37 cellular contexts compared by ENCODE assay signal in the genomic region with DNA sequence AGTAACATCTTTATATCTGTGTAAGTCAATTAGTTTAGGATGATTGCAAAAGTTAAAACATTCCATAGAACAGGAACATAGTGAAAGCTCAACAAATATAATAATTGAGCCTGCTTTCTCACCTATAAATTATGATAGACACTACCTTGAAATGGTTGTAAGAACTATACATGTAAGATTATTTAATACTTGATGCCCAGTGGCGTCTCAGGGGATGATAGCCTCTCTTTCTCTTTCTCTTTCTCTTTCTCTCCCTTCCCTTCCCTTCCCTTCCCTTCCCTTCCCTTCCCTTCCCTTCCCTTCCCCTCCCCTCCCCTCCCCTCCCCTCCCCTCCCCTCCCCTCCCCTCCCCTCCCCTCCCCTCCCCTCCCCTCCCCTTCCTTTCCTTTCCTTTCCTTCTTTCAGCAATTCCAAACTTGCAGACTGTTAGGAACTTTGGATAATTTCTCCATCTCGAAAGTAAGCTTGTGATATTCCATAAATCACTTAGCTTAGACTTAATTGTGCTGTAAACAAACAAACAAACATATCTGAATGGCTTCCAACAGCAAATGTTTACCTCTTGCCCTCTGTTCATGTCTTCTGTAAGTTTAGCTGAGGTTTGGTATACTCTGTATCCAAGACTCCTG.
DNase-seq lines count a peak whose midpoint lies in the region; ATAC-seq, FAIRE-seq and TF ChIP-seq lines count a peak whose summit lies in the region.
"Had no signal": no experiment of that assay in that cellular context is flagged by ENCODE, and none has a peak within 500 bp of the region (broad histone marks: within the 10 kb centered on the region; RNA-seq: fewer than 3 reads in every experiment).

No MANE protein-coding gene starts in this region.

- H3K4me1 Mint-ChIP-seq in GM23338: peaks cover 5% of the 10 kb centered on the region; the same call in 2 of the 3 replicates
- H3K4me1 Mint-ChIP-seq: B cell; CD14-positive monocyte; CD4-positive, alpha-beta memory T cell; CD4-positive, CD25-positive, alpha-beta regulatory T cell; CD8-positive, alpha-beta memory T cell had no signal

- WGBS in HepG2 (ENCODE audit: low lambda C conversion rate): 0% methylated on average over 2 of the region's 2 CpGs
- 67% methylated on average over 2 of the region's 2 CpGs for WGBS in right lobe of liver (ENCODE audit: insufficient coverage, low coverage, low lambda C conversion rate, missing lambda C conversion rate)
- WGBS in K562 (ENCODE audit: insufficient coverage, low coverage, missing lambda C conversion rate): 0% methylated on average over 1 of the region's 2 CpGs

- no peaks in the 10 kb centered on the region for H3K36me3 Mint-ChIP-seq in GM23338 (ENCODE audit: low read depth)
- H3K36me3 Mint-ChIP-seq: CD14-positive monocyte; CD4-positive, alpha-beta memory T cell; CD4-positive, CD25-positive, alpha-beta regulatory T cell; CD8-positive, alpha-beta memory T cell; CD8-positive, alpha-beta T cell had no signal

- no peaks in the 10 kb centered on the region for H3K4me1 ChIP-seq in HepG2 (ENCODE audit: insufficient read depth, low read length)
- H3K4me1 ChIP-seq in right lobe of liver: no peaks in the 10 kb centered on the region
- H3K4me1 ChIP-seq in GM23338 (ENCODE audit: insufficient read depth): peaks cover 12% of the 10 kb centered on the region
- H3K4me1 ChIP-seq in K562 (replicated peaks in 1 of 2; ENCODE audit: control insufficient read depth in 2 of 2, insufficient read depth in 2 of 2, low read length in 2 of 2): no peaks in the 10 kb centered on the region
- H3K4me1 ChIP-seq: A549; BE2C; BLaER1; BLaER1 treated with 17β-estradiol and CSF1 and Interleukin-3, amounts not matched to agents 10 nM and 100 nM; Caco-2 had no signal

- no peaks in the 10 kb centered on the region; the same call in 1 of the 3 replicates for H3K9me3 Mint-ChIP-seq in GM23338

- H4K20me1 ChIP-seq in HepG2 (ENCODE audit: insufficient read depth, low read length) (no peaks in the 10 kb centered on the region), GM23338 (replicated peaks; ENCODE audit: insufficient read depth) (no peaks in the 10 kb centered on the region), K562 (replicated peaks; ENCODE audit: control insufficient read depth, insufficient read depth, low read length) (no peaks in the 10 kb centered on the region)
- H4K20me1 ChIP-seq: BLaER1; BLaER1 treated with 17β-estradiol and CSF1 and Interleukin-3, amounts not matched to agents 10 nM and 100 nM had no signal

- in situ Hi-C loops in HepG2 (cut with HindIII; ENCODE audit: extremely low pct_ligation_motif_present, low pct_unique_long_range_greater_than_20kb) (no loop called here), K562 (cut with MboI) (no loop called here)

- intact Hi-C loops in HepG2 (cut with micrococcal nuclease; ENCODE audit: unreplicated experiment): no loop called here
- intact Hi-C loops in right lobe of liver (cut with DNase I): no loop called here
- intact Hi-C loops in K562 (cut with micrococcal nuclease): no loop called here

- TF ChIP-seq CTCF in HepG2 (CRISPR knock-in tag; IDR thresholded peaks at IDR 0.05) (no peak), right lobe of liver (IDR thresholded peaks at IDR 0.05) (no peak), GM23338 (conservative IDR thresholded peaks at IDR 0.05; ENCODE audit: low read depth in 2 of 2) (no peak), K562 (IDR thresholded peaks at IDR 0.05 in 2 of 3, conservative IDR thresholded peaks at IDR 0.05 in 1 of 3; ENCODE audit: insufficient read depth in 2 of 3, low read depth in 1 of 3, low read length in 3 of 3) (no peak)

- H3K79me2 ChIP-seq in HepG2 (ENCODE audit: insufficient read depth, low read length) (no peaks in the 10 kb centered on the region), GM23338 (replicated peaks; ENCODE audit: insufficient read depth) (no peaks in the 10 kb centered on the region), K562 (ENCODE audit: control insufficient read depth, insufficient read depth, low read length) (no peaks in the 10 kb centered on the region)

- no peak overlapping the region for H3K4me2 ChIP-seq in HepG2 (ENCODE audit: low read depth, low read length)
- H3K4me2 ChIP-seq in GM23338: peak overlapping the region; percentile 11; the same call in 1 of the 2 replicates
- H3K4me2 ChIP-seq in K562 (ENCODE audit: insufficient read depth, low read length): no peak overlapping the region
- H3K4me2 ChIP-seq: A549; BLaER1; BLaER1 treated with 17β-estradiol and CSF1 and Interleukin-3, amounts not matched to agents 10 nM and 100 nM had no signal

- H3K9me2 ChIP-seq in GM23338 (ENCODE audit: insufficient read depth): 0 out of 2 replicates have a peak, but pooled peaks cover 7% of the 10 kb centered on the region

- ATAC-seq in HepG2 (no peak), right lobe of liver (no peak), GM23338 (no peak), K562 (no peak)
- ATAC-seq: A549; CD8-positive, alpha-beta T cell had no signal

- H2AFZ ChIP-seq in HepG2 (ENCODE audit: low read length) (no peak overlapping the region), GM23338 (no peak overlapping the region), K562 (ENCODE audit: low read depth, low read length) (no peak overlapping the region)

- CTCF ChIA-PET in HepG2 (lab: Yijun Ruan, JAX; ENCODE audit: low intra/inter-chr PET ratio, low total read pairs) (no interaction called here), K562 (lab: Yijun Ruan, JAX; ENCODE audit: low intra/inter-chr PET ratio) (no interaction called here)

- H3K27me3 ChIP-seq in HepG2 (ENCODE audit: control insufficient read depth in 1 of 2, insufficient read depth in 2 of 2, low read length in 2 of 2) (no peaks in the 10 kb centered on the region), right lobe of liver (no peaks in the 10 kb centered on the region), GM23338 (ENCODE audit: insufficient read depth) (no peaks in the 10 kb centered on the region), K562 (ENCODE audit: control insufficient read depth in 2 of 2, insufficient read depth in 2 of 2, low read length in 2 of 2) (no peaks in the 10 kb centered on the region)
- H3K27me3 ChIP-seq: BE2C; BLaER1; BLaER1 treated with 17β-estradiol and CSF1 and Interleukin-3, amounts not matched to agents 10 nM and 100 nM had no signal

- no peaks in the 10 kb centered on the region for H3K27me3 Mint-ChIP-seq in GM23338 (ENCODE audit: insufficient read depth, low read depth, poor library complexity)
- H3K27me3 Mint-ChIP-seq: B cell; CD4-positive, alpha-beta memory T cell; CD4-positive, alpha-beta T cell; CD4-positive, CD25-positive, alpha-beta regulatory T cell had no signal

- TF ChIP-seq POLR2A in HepG2 (IDR thresholded peaks at IDR 0.05; ENCODE audit: insufficient read depth in 1 of 2, low read depth in 2 of 2, low read length in 2 of 2) (no peak), right lobe of liver (IDR thresholded peaks at IDR 0.05) (no peak), K562 (conservative IDR thresholded peaks at IDR 0.05) (no peak)

- H3K9ac ChIP-seq in HepG2 (ENCODE audit: insufficient read depth, low read depth, low read length): no peak overlapping the region
- no peak overlapping the region for H3K9ac ChIP-seq in K562 (ENCODE audit: insufficient read depth in 1 of 2, low read depth in 2 of 2, low read length in 2 of 2)
- H3K9ac ChIP-seq: BLaER1; BLaER1 treated with 17β-estradiol and CSF1 and Interleukin-3, amounts not matched to agents 10 nM and 100 nM had no signal

- no peak for TF ChIP-seq RAD21 in HepG2 (CRISPR knock-in tag; IDR thresholded peaks at IDR 0.05)
- TF ChIP-seq RAD21 in K562 (CRISPR knock-in tag; conservative IDR thresholded peaks at IDR 0.05 in 1 of 2, IDR thresholded peaks at IDR 0.05 in 1 of 2): no peak

- H3K4me3 ChIP-seq in HepG2 (replicated peaks in 1 of 3; ENCODE audit: insufficient read depth in 1 of 3, low read depth in 2 of 3, low read length in 3 of 3) (no peak overlapping the region), right lobe of liver (no peak overlapping the region), GM23338 (no peak overlapping the region), K562 (no peak overlapping the region)
- H3K4me3 ChIP-seq: A549; BLaER1; BLaER1 treated with 17β-estradiol and CSF1 and Interleukin-3, amounts not matched to agents 10 nM and 100 nM had no signal

- no TSS peak for BruUV-seq in HepG2 (replicated peaks; lab: Mats Ljungman, UMichigan)
- BruUV-seq in K562 (replicated peaks; lab: Mats Ljungman, UMichigan): no TSS peak

- H3K4me3 Mint-ChIP-seq in GM23338: no peak overlapping the region
- H3K4me3 Mint-ChIP-seq: B cell; CD14-positive monocyte; CD4-positive, alpha-beta memory T cell; CD4-positive, alpha-beta T cell; CD4-positive, CD25-positive, alpha-beta regulatory T cell; CD8-positive, alpha-beta memory T cell; CD8-positive, alpha-beta T cell had no signal

- TF ChIP-seq EP300 in HepG2 (IDR thresholded peaks at IDR 0.05; ENCODE audit: low read depth in 2 of 2, low read length in 2 of 2) (no peak), HepG2 (CRISPR knock-in tag; IDR thresholded peaks at IDR 0.05; ENCODE audit: borderline replicate concordance) (no peak), K562 (IDR thresholded peaks at IDR 0.05; ENCODE audit: low read length) (no peak)

- H3K27ac ChIP-seq in HepG2 (ENCODE audit: extremely low read length, insufficient read depth, low read length) (no peak overlapping the region), right lobe of liver (no peak overlapping the region), GM23338 (ENCODE audit: low read depth) (no peak overlapping the region), K562 (ENCODE audit: extremely low read depth, low read depth, low read length) (no peak overlapping the region)
- H3K27ac ChIP-seq: 22Rv1; A549; BLaER1; BLaER1 treated with 17β-estradiol and CSF1 and Interleukin-3, amounts not matched to agents 10 nM and 100 nM; C4-2B had no signal

- FAIRE-seq in HepG2 (lab: Jason Lieb, UNC): no peak
- no peak for FAIRE-seq in K562 (lab: Jason Lieb, UNC)
- FAIRE-seq: A204.1, A549, D721Med had no signal

- no peaks in the 10 kb centered on the region for H3K9me1 ChIP-seq in K562 (ENCODE audit: control insufficient read depth, insufficient read depth, low read length)

- POLR2A ChIA-PET in HepG2 (lab: Yijun Ruan, JAX): no interaction called here
- POLR2A ChIA-PET in K562 (lab: Yijun Ruan, JAX): no interaction called here

- H3F3A ChIP-seq in GM23338 (replicated peaks; ENCODE audit: low read depth): no peaks in the 10 kb centered on the region

- H3K36me3 ChIP-seq in HepG2 (replicated peaks in 1 of 2; ENCODE audit: control insufficient read depth in 1 of 2, insufficient read depth in 2 of 2, low read length in 2 of 2): no peaks in the 10 kb centered on the region
- H3K36me3 ChIP-seq in right lobe of liver: no peaks in the 10 kb centered on the region
- H3K36me3 ChIP-seq in GM23338 (ENCODE audit: insufficient read depth): no peaks in the 10 kb centered on the region
- H3K36me3 ChIP-seq in K562 (ENCODE audit: control insufficient read depth, insufficient read depth, low read length): no peaks in the 10 kb centered on the region
- H3K36me3 ChIP-seq: BE2C; BLaER1; BLaER1 treated with 17β-estradiol and CSF1 and Interleukin-3, amounts not matched to agents 10 nM and 100 nM had no signal

- no peak for DNase-seq in HepG2 (ENCODE audit: low spot score)
- DNase-seq in right lobe of liver: no peak
- no peak for DNase-seq in GM23338 (ENCODE audit: low spot score)
- DNase-seq in OCI-M1 (lab: John Stamatoyannopoulos, UW): peak; percentile 22
- no peak for DNase-seq in K562 (ENCODE audit: extremely low read depth in 1 of 4, low spot score in 3 of 4)
- no peak for DNase-seq in DMS 273 (lab: John Stamatoyannopoulos, UW; ENCODE audit: unreplicated experiment)
- DNase-seq in COLO668 (lab: John Stamatoyannopoulos, UW; ENCODE audit: unreplicated experiment): no peak
- DNase-seq in NCI-H1417 treated with DMSO at 0.1 percent for 48 hours (lab: John Stamatoyannopoulos, UW): no peak
- DNase-seq: 8988T; ACHN; AML-193; BE2C; C1 segment of cervical spinal cord; Caco-2; Calu3; CD4-positive, alpha-beta memory T cell; CD4-positive, alpha-beta T cell; CD4-positive, CD25-positive, alpha-beta regulatory T cell; CD8-positive, alpha-beta memory T cell; CD8-positive, alpha-beta T cell; COR-L47; DMS 273 treated with DMSO at 0.1 percent for 48 hours; DMS153; DMS53; DMS79; DMS79 treated with DMSO at 0.1 percent for 48 hours; DND-41; EL had no signal

- H3K27ac Mint-ChIP-seq in GM23338: no peak overlapping the region
- H3K27ac Mint-ChIP-seq: B cell; CD14-positive monocyte; CD4-positive, alpha-beta memory T cell; CD4-positive, alpha-beta T cell; CD8-positive, alpha-beta memory T cell; CD8-positive, alpha-beta T cell had no signal

- H3K9me3 ChIP-seq in HepG2 (ENCODE audit: low read length) (peaks cover 12% of the 10 kb centered on the region), right lobe of liver (no peaks in the 10 kb centered on the region), K562 (replicated peaks; ENCODE audit: control insufficient read depth, insufficient read depth, low read depth, low read length) (no peaks in the 10 kb centered on the region; the same call in 1 of the 2 replicates)
- H3K9me3 ChIP-seq: A549; BE2C; BLaER1; BLaER1 treated with 17β-estradiol and CSF1 and Interleukin-3, amounts not matched to agents 10 nM and 100 nM; Caco-2 had no signal
